Comparison of ENCODE assay signal across 8 cellular contexts in genomic region chr13:24683833-24684599, GRCh38. TPM values are rescaled to one million over a fixed set of nuclear protein-coding genes. Genes with fewer than 3 reads are reported as not detected.
A peak's percentile ranks its signal among the peaks of the same experiment; 100 is the strongest.
DNase-seq lines count a peak whose midpoint lies in the region; ATAC-seq and TF ChIP-seq lines count a peak whose summit lies in the region.

No MANE protein-coding gene starts in this region.

- 0 to 10% (median 4%) methylated on average over 4 of the region's 4 CpGs for WGBS in stomach, 5 donors

- peak; percentile 93 for TF ChIP-seq CTCF in GM06990 (IDR thresholded peaks at IDR 0.05; ENCODE audit: insufficient read depth, low read length, poor library complexity, severe bottlenecking)
- peak in 5 of 7 experiments; percentile 41 to 85 (median 75) for TF ChIP-seq CTCF in stomach (IDR thresholded peaks at IDR 0.05)

- H3K9me3 Mint-ChIP-seq in activated CD8-positive, alpha-beta memory T cell treated with anti-CD3 and anti-CD28 coated beads, Interleukin-2, amount 10 ng/mL, durations not matched to agents 7 days and 5 days (ENCODE audit: low read depth), result no peaks in the 10 kb centered on the region
- H3K9me3 Mint-ChIP-seq in naive B cell, result peaks cover 0 to 3% (median 0%) of the 10 kb centered on the region in 7 donors

- TF ChIP-seq EP300 in stomach (IDR thresholded peaks at IDR 0.05), result no peak

- no peaks in the 10 kb centered on the region for H3K27me3 ChIP-seq in GM06990 (replicated peaks; ENCODE audit: control insufficient read depth, insufficient read depth, low read length)
- peaks cover 0 to 48% (median 20%) of the 10 kb centered on the region in 3 donors for H3K27me3 ChIP-seq in stomach

- no peak overlapping the region for H3K4me3 Mint-ChIP-seq in activated CD8-positive, alpha-beta memory T cell treated with anti-CD3 and anti-CD28 coated beads, Interleukin-2, amount 10 ng/mL, durations not matched to agents 7 days and 5 days
- no peak overlapping the region for H3K4me3 Mint-ChIP-seq in naive B cell

- H3K27ac ChIP-seq in stomach, result no peak overlapping the region

- no peak overlapping the region for H3K4me3 ChIP-seq in GM06990 (replicated peaks; ENCODE audit: low read depth, low read length)
- H3K4me3 ChIP-seq in stomach, result no peak overlapping the region

- H3K36me3 ChIP-seq in GM06990 (ENCODE audit: control insufficient read depth, insufficient read depth, low read length), result no peaks in the 10 kb centered on the region
- no peaks in the 10 kb centered on the region for H3K36me3 ChIP-seq in stomach

- TF ChIP-seq POLR2A in stomach (IDR thresholded peaks at IDR 0.05), result no peak

- H3K9me3 ChIP-seq in stomach, result no peaks in the 10 kb centered on the region

- intact Hi-C loops in stomach (cut with DNase I; ENCODE audit: low total_unique reads), result no loop called here

- peaks cover 41% of the 10 kb centered on the region for H3K27me3 Mint-ChIP-seq in activated CD8-positive, alpha-beta memory T cell treated with anti-CD3 and anti-CD28 coated beads, Interleukin-2, amount 10 ng/mL, durations not matched to agents 7 days and 5 days
- peaks cover 38 to 73% (median 62%) of the 10 kb centered on the region in 3 donors for H3K27me3 Mint-ChIP-seq in naive B cell

- peaks cover 43% of the 10 kb centered on the region for H3K4me1 Mint-ChIP-seq in activated CD8-positive, alpha-beta memory T cell treated with anti-CD3 and anti-CD28 coated beads, Interleukin-2, amount 10 ng/mL, durations not matched to agents 7 days and 5 days
- H3K4me1 Mint-ChIP-seq in naive B cell, result peaks cover 13 to 22% (median 17%) of the 10 kb centered on the region in 3 donors

- ATAC-seq in HG02610 (IDR thresholded peaks at IDR 0.05; ENCODE audit: unreplicated experiment), result peak; percentile 22
- peak; percentile 77 for ATAC-seq in activated CD8-positive, alpha-beta memory T cell treated with anti-CD3 and anti-CD28 coated beads, Interleukin-2, amount 10 ng/mL, durations not matched to agents 7 days and 5 days
- peak; percentile 70 to 72 for ATAC-seq in naive B cell (ENCODE audit: low read depth in 2 of 2)

- DNase-seq in GM06990 (ENCODE audit: extremely low read depth, insufficient read length) (peak; percentile 52), NCI-H526 treated with DMSO at 0.1 percent for 48 hours (lab: John Stamatoyannopoulos, UW) (peak; percentile 46), epidermal melanocyte (ENCODE audit: insufficient read length, low spot score) (peak; percentile 84), naive B cell (peak; percentile 34), stomach (peak; percentile 63), cerebellar nuclear complex (lab: John Stamatoyannopoulos, UW) (no peak)
- DNase-seq in activated CD8-positive, alpha-beta memory T cell treated with anti-CD3 and anti-CD28 coated beads, Interleukin-2, amount 10 ng/mL, durations not matched to agents 7 days and 5 days, result peak; percentile 81

- H3K27ac Mint-ChIP-seq in activated CD8-positive, alpha-beta memory T cell treated with anti-CD3 and anti-CD28 coated beads, Interleukin-2, amount 10 ng/mL, durations not matched to agents 7 days and 5 days, result peak overlapping the region; percentile 68
- H3K27ac Mint-ChIP-seq in naive B cell, result no peak overlapping the region

- H3K4me1 ChIP-seq in stomach, result peaks cover 12 to 33% (median 17%) of the 10 kb centered on the region in 4 donors

- CTCF ChIA-PET in activated CD8-positive, alpha-beta memory T cell treated with anti-CD3 and anti-CD28 coated beads, Interleukin-2, amount 10 ng/mL, durations not matched to agents 7 days and 5 days (lab: Charles Lee), result interaction anchor here (0.7 to 4.3 kb wide), 17 partner anchors 8 to 104 kb away, joined by 3 to 26 read pairs (median 4); no protein-coding TSS in a partner anchor

- H3K36me3 Mint-ChIP-seq in activated CD8-positive, alpha-beta memory T cell treated with anti-CD3 and anti-CD28 coated beads, Interleukin-2, amount 10 ng/mL, durations not matched to agents 7 days and 5 days, result no peaks in the 10 kb centered on the region
- H3K36me3 Mint-ChIP-seq in naive B cell, result no peaks in the 10 kb centered on the region

RNA-seq across cellular contexts. Expression of gene ATP12A, which starts 3.8 kb away (rescaled TPM):
- total RNA-seq in activated CD8-positive, alpha-beta memory T cell treated with anti-CD3 and anti-CD28 coated beads, Interleukin-2, amount 10 ng/mL, durations not matched to agents 7 days and 5 days, result 1 to 10 TPM; 1.6 to 4.7 TPM
- polyA plus RNA-seq in naive B cell (ENCODE audit: low read depth in 6 of 6) (not detected), stomach (under 1 TPM in 1 of 3 donors, not detected in 2; 0.08 TPM)
- total RNA-seq in stomach, result not detected

Comparison
In these comparisons a context has a peak if more than half of its experiments do, and no peak if none do; other contexts are left out.
1. DNase-seq: peak in GM06990 (single experiment), NCI-H526 treated with DMSO at 0.1 percent for 48 hours (single experiment), activated CD8-positive, alpha-beta memory T cell treated with anti-CD3 and anti-CD28 coated beads, Interleukin-2, amount 10 ng/mL, durations not matched to agents 7 days and 5 days (single experiment), epidermal melanocyte (single experiment), naive B cell (single experiment) and stomach (single experiment); none in cerebellar nuclear complex (0 of 2).
2. ATAC-seq: peak in every context shown above with its lines; median percentile 77 in activated CD8-positive, alpha-beta memory T cell treated with anti-CD3 and anti-CD28 coated beads, Interleukin-2, amount 10 ng/mL, durations not matched to agents 7 days and 5 days; 71 in naive B cell; 22 in HG02610.